ENCODE assay signal across 16 cellular contexts in the genomic region with DNA sequence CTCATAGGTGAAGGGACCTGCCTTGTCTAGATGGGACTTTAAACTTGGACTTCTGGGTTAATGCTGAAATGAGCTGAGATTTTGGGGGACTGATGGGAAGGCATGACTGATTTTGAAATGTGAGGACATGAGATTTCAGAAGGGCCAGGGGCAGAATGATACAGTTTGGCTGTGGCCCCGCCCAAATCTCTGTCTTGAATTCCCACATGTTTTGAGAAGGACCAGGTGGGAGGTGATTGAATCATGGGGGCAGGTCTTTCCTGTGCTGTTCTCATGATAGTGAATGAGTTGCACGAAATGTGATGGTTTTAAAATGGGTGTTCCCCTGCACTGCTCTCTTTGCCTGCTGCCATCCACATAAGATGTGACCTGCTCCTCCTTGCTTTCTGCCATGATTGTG. TPM values are rescaled to one million over a fixed set of nuclear protein-coding genes. Genes with fewer than 3 reads are reported as not detected.
DNase-seq lines count a peak whose midpoint lies in the region; ATAC-seq and TF ChIP-seq lines count a peak whose summit lies in the region.
"Had no signal": no experiment of that assay in that cellular context is flagged by ENCODE, and none has a peak within 500 bp of the region (broad histone marks: within the 10 kb centered on the region; RNA-seq: fewer than 3 reads in every experiment).

No MANE protein-coding gene starts in this region.

- H3K36me3 ChIP-seq in PC-3 (ENCODE audit: low read depth, low read length) (0 out of 2 replicates have a peak, but pooled peaks cover 3% of the 10 kb centered on the region), uterus (no peaks in the 10 kb centered on the region)
- H3K36me3 ChIP-seq: SJSA1 had no signal

- peak overlapping the region; percentile 56 for H3K9ac ChIP-seq in PC-3 (ENCODE audit: low read length)
- H3K9ac ChIP-seq: BLaER1 treated with 17β-estradiol and CSF1 and Interleukin-3, amounts not matched to agents 10 nM and 100 nM had no signal

- POLR2A ChIA-PET in PC-3 (lab: Charles Lee; ENCODE audit: unreplicated experiment) = interaction anchor here (0.7 kb wide), 1 partner anchor 11 kb away, joined by 3 read pairs; no protein-coding TSS in a partner anchor

- no peaks in the 10 kb centered on the region for H3K27me3 ChIP-seq in PC-3 (ENCODE audit: low read length)
- H3K27me3 ChIP-seq in uterus = no peaks in the 10 kb centered on the region
- H3K27me3 ChIP-seq: BLaER1 treated with 17β-estradiol and CSF1 and Interleukin-3, amounts not matched to agents 10 nM and 100 nM; SJSA1 had no signal

- BruUV-seq in PC-3 (replicated peaks; lab: Mats Ljungman, UMichigan) = no TSS peak

- H3K9me3 ChIP-seq in PC-3 (ENCODE audit: low read length) (no peaks in the 10 kb centered on the region), uterus (peaks cover 0 to 3% of the 10 kb centered on the region in 2 donors)
- H3K9me3 ChIP-seq: SJSA1 had no signal

- no peak overlapping the region; the same call in 1 of the 2 replicates for H3K4me3 ChIP-seq in PC-3 (ENCODE audit: low read length)
- H3K4me3 ChIP-seq in uterus = no peak overlapping the region
- H3K4me3 ChIP-seq: BLaER1 treated with 17β-estradiol and CSF1 and Interleukin-3, amounts not matched to agents 10 nM and 100 nM; SJSA1 had no signal

- peak overlapping the region; percentile 67 for H3K4me2 ChIP-seq in PC-3 (ENCODE audit: low read length)

- no peaks in the 10 kb centered on the region for H4K20me1 ChIP-seq in PC-3 (ENCODE audit: low read length)
- H4K20me1 ChIP-seq: BLaER1 treated with 17β-estradiol and CSF1 and Interleukin-3, amounts not matched to agents 10 nM and 100 nM had no signal

- peak overlapping the region; percentile 7 for H3K27ac Mint-ChIP-seq in T-helper 2 cell treated with Interferon-gamma antibody and Interleukin-4, amounts not matched to agents 5 μg/mL and 100 μg/mL, for 36 hours

- DNase-seq in T-helper 2 cell treated with Interferon-gamma antibody and Interleukin-4, amounts not matched to agents 5 μg/mL and 100 μg/mL, for 36 hours (ENCODE audit: low spot score) = no peak
- DNase-seq in T-helper 2 cell (no peak), PC-3 (peak; percentile 55), cerebellar nuclear complex (lab: John Stamatoyannopoulos, UW) (no peak), uterus (no peak)
- DNase-seq in activated CD4-positive, alpha-beta T cell treated with anti-CD3 and anti-CD28 coated beads for 48 hours = no peak
- DNase-seq: NCI-H1417, NCI-H2029 treated with DMSO at 0.1 percent for 48 hours, NCI-H524, RPMI8226 had no signal

- H3K4me1 Mint-ChIP-seq in T-helper 2 cell treated with Interferon-gamma antibody and Interleukin-4, amounts not matched to agents 5 μg/mL and 100 μg/mL, for 36 hours (ENCODE audit: low read depth) = peaks cover 26% of the 10 kb centered on the region

- H3K9me2 ChIP-seq in PC-3 (replicated peaks; ENCODE audit: low read length) = no peaks in the 10 kb centered on the region

- H3K79me2 ChIP-seq in PC-3 (ENCODE audit: low read length) = no peaks in the 10 kb centered on the region

- ATAC-seq in PC-3 (peak; percentile 12), esophagus mucosa (peak; percentile 40), HG03354 (IDR thresholded peaks at IDR 0.05; ENCODE audit: poor library complexity, severe bottlenecking, unreplicated experiment) (no peak)

- no peak for TF ChIP-seq POLR2A in uterus (IDR thresholded peaks at IDR 0.05)

- intact Hi-C loops in PC-3 (cut with micrococcal nuclease) (loop anchor here (1.0 to 10.0 kb wide), 3 partner anchors 9 to 376 kb away; no protein-coding TSS in a partner anchor), uterus (cut with DNase I; ENCODE audit: low total_unique reads) (no loop called here)

- CTCF ChIA-PET in PC-3 (lab: Charles Lee) = no interaction called here

- peaks cover 52% of the 10 kb centered on the region for H3K9me3 Mint-ChIP-seq in T-helper 2 cell treated with Interferon-gamma antibody and Interleukin-4, amounts not matched to agents 5 μg/mL and 100 μg/mL, for 36 hours

- H2AFZ ChIP-seq in PC-3 (ENCODE audit: low read length) = no peak overlapping the region

- peaks cover 38% of the 10 kb centered on the region for H3K36me3 Mint-ChIP-seq in T-helper 2 cell treated with Interferon-gamma antibody and Interleukin-4, amounts not matched to agents 5 μg/mL and 100 μg/mL, for 36 hours (ENCODE audit: low read depth)

- TF ChIP-seq CTCF in PC-3 (conservative IDR thresholded peaks at IDR 0.05; ENCODE audit: low read depth, low read length) (no peak), uterus (IDR thresholded peaks at IDR 0.05) (no peak)

- no peak overlapping the region for H3K4me3 Mint-ChIP-seq in T-helper 2 cell treated with Interferon-gamma antibody and Interleukin-4, amounts not matched to agents 5 μg/mL and 100 μg/mL, for 36 hours

- H3K4me1 ChIP-seq in PC-3 (ENCODE audit: insufficient read depth, low read length) (peaks cover 49% of the 10 kb centered on the region), uterus (no peaks in the 10 kb centered on the region)
- H3K4me1 ChIP-seq: SJSA1 had no signal

- peaks cover 22% of the 10 kb centered on the region for H3F3A ChIP-seq in PC-3 (ENCODE audit: low read length, unreplicated experiment)

- no peaks in the 10 kb centered on the region for H3K27me3 Mint-ChIP-seq in T-helper 2 cell treated with Interferon-gamma antibody and Interleukin-4, amounts not matched to agents 5 μg/mL and 100 μg/mL, for 36 hours (ENCODE audit: low read depth)

- H3K27ac ChIP-seq in PC-3 (ENCODE audit: low read length) = peak overlapping the region; percentile 84
- no peak overlapping the region for H3K27ac ChIP-seq in uterus
- H3K27ac ChIP-seq: 22Rv1, SJSA1 had no signal

RNA-seq across cellular contexts. Expression of gene ILDR1, which starts 42.8 kb away (rescaled TPM):
- total RNA-seq in PC-3 (2014; rRNA removed) = 4.8 and 5.6 TPM in 2 replicates
- total RNA-seq in esophagus mucosa = 6.3 TPM
- 1 to 10 TPM in 1 of 4 donors, not detected in 3; 1.9 TPM for total RNA-seq in uterus
- total RNA-seq: LHCN-M2, SJSA1 had no signal
